ENCODE assay signal across 11 cellular contexts in genomic region chr22:41290262-41291221, GRCh38. TPM values are rescaled to one million over a fixed set of nuclear protein-coding genes. Genes with fewer than 3 reads are reported as not detected.
A peak's percentile ranks its signal among the peaks of the same experiment; 100 is the strongest.
DNase-seq lines count a peak whose midpoint lies in the region; ATAC-seq and TF ChIP-seq lines count a peak whose summit lies in the region.
"Had no signal": no experiment of that assay in that cellular context is flagged by ENCODE, and none has a peak within 500 bp of the region (broad histone marks: within the 10 kb centered on the region; RNA-seq: fewer than 3 reads in every experiment).

No MANE protein-coding gene starts in this region.

- peak overlapping the region; percentile 50 for H4K91ac ChIP-seq in mesenchymal stem cell (ENCODE audit: low read length)

- H3K27ac Mint-ChIP-seq in CD8-positive, alpha-beta memory T cell, result no peak overlapping the region

- ATAC-seq in HG03457 (IDR thresholded peaks at IDR 0.05; ENCODE audit: unreplicated experiment), result no peak

- H3K4me3 Mint-ChIP-seq in CD8-positive, alpha-beta memory T cell, result no peak overlapping the region

- no peaks in the 10 kb centered on the region for H3K27me3 Mint-ChIP-seq in CD8-positive, alpha-beta memory T cell

- no peaks in the 10 kb centered on the region for H3K9me3 Mint-ChIP-seq in CD8-positive, alpha-beta memory T cell

- CTCF ChIA-PET in A673 (lab: Charles Lee), result no interaction called here
- CTCF ChIA-PET in CD8-positive, alpha-beta memory T cell (lab: Charles Lee), result no interaction called here

- H3K36me3 Mint-ChIP-seq in CD8-positive, alpha-beta memory T cell, result peaks cover 0 to 9% (median 0%) of the 10 kb centered on the region in 3 donors

- peak overlapping the region in 1 of 2 experiments; percentile 62 for H3K18ac ChIP-seq in mesenchymal stem cell (ENCODE audit: low read depth in 1 of 2, low read length in 2 of 2)

- peak overlapping the region; percentile 94 for H2BK5ac ChIP-seq in mesenchymal stem cell (ENCODE audit: low read depth, low read length, poor library complexity, severe bottlenecking)

- peaks cover 11 to 16% (median 14%) of the 10 kb centered on the region in 3 donors for H3K4me1 Mint-ChIP-seq in CD8-positive, alpha-beta memory T cell

- BruUV-seq in A673 (replicated peaks; lab: Mats Ljungman, UMichigan), result no TSS peak

- peaks cover 3% of the 10 kb centered on the region for H3K79me1 ChIP-seq in mesenchymal stem cell (replicated peaks; ENCODE audit: low read length, poor library complexity, severe bottlenecking)

- peak overlapping the region; percentile 49 for H2BK120ac ChIP-seq in mesenchymal stem cell (ENCODE audit: low read depth, low read length)

- DNase-seq in A673 (ENCODE audit: low spot score) (peak; percentile 47), dedifferentiated amniotic fluid mesenchymal stem cell (ENCODE audit: extremely low spot score) (peak; percentile 59), mesenchymal stem cell (peak; percentile 47), mucosa of gallbladder (ENCODE audit: low spot score) (no peak), GM19240 (ENCODE audit: insufficient read length, low spot score) (no peak)
- no peak for DNase-seq in CD8-positive, alpha-beta memory T cell
- DNase-seq: left ventricle myocardium inferior, NCI-H2081 treated with DMSO at 0.1 percent for 48 hours had no signal

- peak overlapping the region; percentile 83 for H2BK15ac ChIP-seq in mesenchymal stem cell (ENCODE audit: low read depth, poor library complexity, severe bottlenecking)

- H3K4me3 ChIP-seq in A673 (ENCODE audit: low read depth, low read length, poor library complexity, severe bottlenecking) (no peak overlapping the region), HUES6 (ENCODE audit: low read depth, low read length) (no peak overlapping the region), mesenchymal stem cell (ENCODE audit: insufficient read depth in 1 of 2, low read depth in 1 of 2, low read length in 2 of 2) (no peak overlapping the region)
- H3K4me3 ChIP-seq in CD8-positive, alpha-beta memory T cell (ENCODE audit: low read length), result no peak overlapping the region
- H3K4me3 ChIP-seq: BLaER1 treated with 17β-estradiol and CSF1 and Interleukin-3, amounts not matched to agents 10 nM and 100 nM; left ventricle myocardium inferior had no signal

- peak overlapping the region; percentile 28 for H4K8ac ChIP-seq in mesenchymal stem cell (ENCODE audit: low read length)

- intact Hi-C loops in A673 (cut with micrococcal nuclease; ENCODE audit: unreplicated experiment), result no loop called here

- H2AFZ ChIP-seq in mesenchymal stem cell (ENCODE audit: low read depth, low read length), result no peak overlapping the region

- H3K9me3 ChIP-seq in A673 (ENCODE audit: low read depth, low read length, poor library complexity, severe bottlenecking) (no peaks in the 10 kb centered on the region), HUES6 (ENCODE audit: control insufficient read depth, insufficient read depth, low read depth, low read length) (0 out of 2 replicates have a peak, but pooled peaks cover 4% of the 10 kb centered on the region), mesenchymal stem cell (ENCODE audit: control insufficient read depth, low read length) (no peaks in the 10 kb centered on the region)
- no peaks in the 10 kb centered on the region for H3K9me3 ChIP-seq in CD8-positive, alpha-beta memory T cell (ENCODE audit: low read length)
- H3K9me3 ChIP-seq: left ventricle myocardium inferior had no signal

- peaks cover 12% of the 10 kb centered on the region for H3K4me1 ChIP-seq in A673 (ENCODE audit: insufficient read depth, low read length, poor library complexity, severe bottlenecking)
- peaks cover 26% of the 10 kb centered on the region for H3K4me1 ChIP-seq in HUES6 (ENCODE audit: control insufficient read depth, insufficient read depth, low read length)
- peaks cover 24% of the 10 kb centered on the region for H3K4me1 ChIP-seq in mesenchymal stem cell (ENCODE audit: control insufficient read depth, insufficient read depth, low read depth, low read length)
- peaks cover 6% of the 10 kb centered on the region for H3K4me1 ChIP-seq in CD8-positive, alpha-beta memory T cell (ENCODE audit: insufficient read depth, low read length)

- H3K36me3 ChIP-seq in A673 (ENCODE audit: insufficient read depth, low read length, poor library complexity, severe bottlenecking), result no peaks in the 10 kb centered on the region
- no peaks in the 10 kb centered on the region for H3K36me3 ChIP-seq in HUES6 (ENCODE audit: control insufficient read depth, insufficient read depth, low read length)
- no peaks in the 10 kb centered on the region for H3K36me3 ChIP-seq in mesenchymal stem cell (ENCODE audit: control insufficient read depth in 1 of 2, insufficient read depth in 2 of 2, low read depth in 1 of 2, low read length in 2 of 2)
- no peaks in the 10 kb centered on the region for H3K36me3 ChIP-seq in CD8-positive, alpha-beta memory T cell (ENCODE audit: insufficient read depth, low read length)
- H3K36me3 ChIP-seq: BLaER1 treated with 17β-estradiol and CSF1 and Interleukin-3, amounts not matched to agents 10 nM and 100 nM; left ventricle myocardium inferior had no signal

- peak overlapping the region in 1 of 2 experiments; percentile 87 for H2BK12ac ChIP-seq in mesenchymal stem cell (ENCODE audit: low read length in 2 of 2)

- H3K23ac ChIP-seq in mesenchymal stem cell (ENCODE audit: low read length in 2 of 2), result no peak overlapping the region

- H2AK5ac ChIP-seq in mesenchymal stem cell (ENCODE audit: low read length, severe bottlenecking), result peak overlapping the region; percentile 88

- no peak for TF ChIP-seq CTCF in A673 (conservative IDR thresholded peaks at IDR 0.05; ENCODE audit: low read depth, low read length)

- peak overlapping the region; percentile 65 for H3K27ac ChIP-seq in A673 (ENCODE audit: low read depth, low read length, poor library complexity, severe bottlenecking)
- H3K27ac ChIP-seq in HUES6 (ENCODE audit: low read depth, low read length), result peak overlapping the region; percentile 84
- peak overlapping the region; percentile 98 for H3K27ac ChIP-seq in mesenchymal stem cell (ENCODE audit: low read length, poor library complexity, severe bottlenecking)
- H3K27ac ChIP-seq in CD8-positive, alpha-beta memory T cell (ENCODE audit: low read depth, low read length), result no peak overlapping the region
- H3K27ac ChIP-seq: BLaER1 treated with 17β-estradiol and CSF1 and Interleukin-3, amounts not matched to agents 10 nM and 100 nM; left ventricle myocardium inferior had no signal

- POLR2A ChIA-PET in A673 (lab: Charles Lee; ENCODE audit: low non-redundant PET), result interaction anchor here (0.7 kb wide), 1 partner anchor 16 kb away, joined by 3 read pairs; no protein-coding TSS in a partner anchor
- POLR2A ChIA-PET in CD8-positive, alpha-beta memory T cell (lab: Charles Lee), result interaction anchor here (0.7 kb wide), 1 partner anchor 11 kb away, joined by 3 read pairs; the partner anchor contains the start of gene ZC3H7B

- no peaks in the 10 kb centered on the region for H3K27me3 ChIP-seq in A673 (replicated peaks; ENCODE audit: insufficient read depth, low read depth, low read length, poor library complexity)
- no peaks in the 10 kb centered on the region for H3K27me3 ChIP-seq in HUES6 (ENCODE audit: control insufficient read depth, insufficient read depth, low read length)
- H3K27me3 ChIP-seq in mesenchymal stem cell (ENCODE audit: control insufficient read depth in 1 of 2, insufficient read depth in 1 of 2, low read length in 2 of 2), result no peaks in the 10 kb centered on the region
- H3K27me3 ChIP-seq in CD8-positive, alpha-beta memory T cell (ENCODE audit: insufficient read depth, low read length, poor library complexity, severe bottlenecking), result no peaks in the 10 kb centered on the region
- H3K27me3 ChIP-seq: BLaER1 treated with 17β-estradiol and CSF1 and Interleukin-3, amounts not matched to agents 10 nM and 100 nM had no signal

- no peak overlapping the region for H3K14ac ChIP-seq in mesenchymal stem cell (ENCODE audit: low read length in 2 of 2)

- H3K9ac ChIP-seq in HUES6 (ENCODE audit: low read length) (peak overlapping the region; percentile 52), mesenchymal stem cell (ENCODE audit: low read length) (peak overlapping the region; percentile 73)
- H3K9ac ChIP-seq: BLaER1 treated with 17β-estradiol and CSF1 and Interleukin-3, amounts not matched to agents 10 nM and 100 nM had no signal

- 33% methylated on average over 8 of the region's 8 CpGs for WGBS in mesenchymal stem cell

- H3K4ac ChIP-seq in mesenchymal stem cell (ENCODE audit: low read depth in 1 of 2, low read length in 2 of 2), result peak overlapping the region in 1 of 2 experiments; percentile 51

- H3K4me2 ChIP-seq in mesenchymal stem cell (ENCODE audit: low read length, poor library complexity, severe bottlenecking), result no peak overlapping the region

RNA-seq across cellular contexts. Expression of gene RANGAP1, which starts 4.6 kb away (rescaled TPM):
- total RNA-seq in A673 (2021) (159 and 177 TPM in 2 replicates), mucosa of gallbladder (85.6 TPM)
- polyA plus RNA-seq in mesenchymal stem cell (2013, experiment 1 of 2), result 28.1 TPM
- polyA plus RNA-seq in mesenchymal stem cell (2013, experiment 2 of 2), result 27.9 TPM
- 100 to 1,000 TPM; 170 to 182 TPM for total RNA-seq in CD8-positive, alpha-beta memory T cell
- polyA plus RNA-seq in CD8-positive, alpha-beta memory T cell, result 26.9 TPM

RNA-seq across cellular contexts. Expression of gene ZC3H7B, which starts 10.8 kb away (rescaled TPM):
- total RNA-seq in A673 (2021), result 83.9 and 90.4 TPM in 2 replicates
- 47.1 TPM for polyA plus RNA-seq in mesenchymal stem cell (2013, experiment 1 of 2)
- 47.2 TPM for polyA plus RNA-seq in mesenchymal stem cell (2013, experiment 2 of 2)
- total RNA-seq in mucosa of gallbladder, result 80.3 TPM
- total RNA-seq in CD8-positive, alpha-beta memory T cell, result 10 to 100 TPM; 58.9 to 59.9 TPM
- 1.5 TPM for polyA plus RNA-seq in CD8-positive, alpha-beta memory T cell

RNA-seq across cellular contexts. Expression of gene CHADL, which starts 49.8 kb away (rescaled TPM):
- total RNA-seq in A673 (2021), result not detected in 2 replicates
- 0.22 TPM for polyA plus RNA-seq in mesenchymal stem cell (2013, experiment 1 of 2)
- polyA plus RNA-seq in mesenchymal stem cell (2013, experiment 2 of 2), result 0.22 TPM
- total RNA-seq in mucosa of gallbladder, result 5.4 TPM
- total RNA-seq in CD8-positive, alpha-beta memory T cell, result under 1 TPM; 0.16 to 0.20 TPM
- 0.70 TPM for polyA plus RNA-seq in CD8-positive, alpha-beta memory T cell

Comparison
In these comparisons a context has a peak if more than half of its experiments do, and no peak if none do; other contexts are left out.
1. DNase-seq: peak in A673 (single experiment), dedifferentiated amniotic fluid mesenchymal stem cell (single experiment) and mesenchymal stem cell (single experiment); none in mucosa of gallbladder (single experiment), GM19240 (single experiment) and CD8-positive, alpha-beta memory T cell (0 of 5).